Comparison of ENCODE assay signal across 8 cellular contexts in the genomic region with DNA sequence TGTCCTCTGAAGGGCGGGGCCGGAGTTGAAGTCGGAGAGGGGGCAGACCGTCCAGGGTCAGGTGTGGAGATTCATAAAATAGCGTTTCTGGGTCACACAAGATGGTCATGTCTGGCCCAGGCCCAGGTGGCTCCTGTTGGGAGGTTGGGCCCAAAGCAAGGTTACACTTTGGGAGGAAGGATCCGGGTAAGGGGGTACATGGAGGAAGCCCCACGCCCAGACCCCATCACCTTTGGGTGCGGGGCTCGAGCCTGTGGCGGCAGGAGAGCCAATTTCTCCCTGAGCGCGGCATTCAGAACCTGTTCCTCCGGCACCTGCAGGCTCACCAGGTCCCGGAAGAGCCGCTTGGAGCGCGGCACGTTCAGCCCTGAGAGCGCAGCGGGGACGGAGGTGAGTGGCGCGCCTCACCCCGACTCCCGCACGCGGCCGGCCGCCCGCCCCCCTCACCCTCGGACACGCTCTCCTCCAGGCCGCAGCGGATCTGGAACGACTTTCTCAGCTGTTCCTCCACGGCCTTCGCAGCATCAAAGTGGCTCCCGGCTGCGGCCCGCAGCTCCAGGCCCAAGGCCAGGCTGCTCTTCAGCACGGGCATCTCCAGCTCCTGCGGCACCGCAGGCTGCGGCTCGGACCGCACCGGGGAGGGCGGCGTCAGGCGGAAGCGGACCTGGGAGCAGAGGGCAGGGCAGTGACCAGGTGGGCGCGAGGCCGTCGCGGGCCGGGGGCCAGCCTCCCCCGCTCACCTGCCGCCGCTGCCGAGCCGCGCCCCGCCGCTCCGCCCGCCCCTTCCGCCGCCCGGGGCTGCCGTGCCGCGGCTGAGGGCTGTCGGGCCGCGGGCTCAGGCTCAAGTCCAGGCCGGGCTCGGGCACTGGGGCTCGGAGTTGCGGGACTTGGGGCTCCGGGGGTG. TPM values are rescaled to one million over a fixed set of nuclear protein-coding genes. Genes with fewer than 3 reads are reported as not detected.
DNase-seq lines count a peak whose midpoint lies in the region; ATAC-seq and TF ChIP-seq lines count a peak whose summit lies in the region.

No MANE protein-coding gene starts in this region.

- TF ChIP-seq CTCF in AG04450 (IDR thresholded peaks at IDR 0.05; ENCODE audit: low read depth, low read length), result no peak
- no peak for TF ChIP-seq CTCF in RWPE2 (IDR thresholded peaks at IDR 0.05; ENCODE audit: poor library complexity, severe bottlenecking)
- TF ChIP-seq CTCF in adrenal gland (IDR thresholded peaks at IDR 0.05), result no peak
- no peak for TF ChIP-seq CTCF in hepatocyte (IDR thresholded peaks at IDR 0.05; ENCODE audit: poor library complexity)
- TF ChIP-seq CTCF in gastrocnemius medialis (IDR thresholded peaks at IDR 0.05 in 4 of 5, conservative IDR thresholded peaks at IDR 0.05 in 1 of 5), result no peak

- CTCF ChIA-PET in AG04450 (lab: Charles Lee), result interaction anchor here (0.8 kb wide), 1 partner anchor 129 kb away, joined by 3 read pairs; no protein-coding TSS in a partner anchor

- peaks cover 46% of the 10 kb centered on the region for H3K79me2 ChIP-seq in hepatocyte

- peak overlapping the region; percentile 85 for H3K4me3 ChIP-seq in AG04450 (ENCODE audit: low read depth, low read length)
- H3K4me3 ChIP-seq in RWPE2 (ENCODE audit: severe bottlenecking), result peak overlapping the region; percentile 93
- H3K4me3 ChIP-seq in adrenal gland, result peak overlapping the region; percentile 49 to 98 (median 86)
- peak overlapping the region; percentile 42 for H3K4me3 ChIP-seq in hepatocyte
- peak overlapping the region; percentile 78 to 86 (median 81) for H3K4me3 ChIP-seq in gastrocnemius medialis

- no peaks in the 10 kb centered on the region for H3K9me2 ChIP-seq in hepatocyte (replicated peaks; ENCODE audit: insufficient read depth)

- H3K27ac ChIP-seq in AG04450 (ENCODE audit: low read depth, low read length) (peak overlapping the region; percentile 61), RWPE2 (ENCODE audit: poor library complexity, severe bottlenecking) (peak overlapping the region; percentile 87), adrenal gland (peak overlapping the region; percentile 90 to 98 (median 94)), hepatocyte (peak overlapping the region; percentile 96), gastrocnemius medialis (peak overlapping the region; percentile 85 to 92 (median 90))

- H3K4me2 ChIP-seq in hepatocyte, result peak overlapping the region; percentile 97

- H3K27me3 ChIP-seq in AG04450 (ENCODE audit: control insufficient read depth, insufficient read depth, low read length) (no peaks in the 10 kb centered on the region), RWPE2 (ENCODE audit: insufficient read depth, poor library complexity, severe bottlenecking) (no peaks in the 10 kb centered on the region), adrenal gland (no peaks in the 10 kb centered on the region), hepatocyte (no peaks in the 10 kb centered on the region), gastrocnemius medialis (no peaks in the 10 kb centered on the region)

- TF ChIP-seq POLR2A in adrenal gland (IDR thresholded peaks at IDR 0.05), result no peak
- no peak for TF ChIP-seq POLR2A in gastrocnemius medialis (IDR thresholded peaks at IDR 0.05)

- POLR2A ChIA-PET in AG04450 (lab: Yijun Ruan, JAX), result no interaction called here

- H3K4me1 ChIP-seq in RWPE2 (ENCODE audit: insufficient read depth, poor library complexity, severe bottlenecking) (peaks cover 3% of the 10 kb centered on the region), adrenal gland (replicated peaks in 1 of 2) (peaks cover 28 to 67% of the 10 kb centered on the region in 2 donors), hepatocyte (ENCODE audit: insufficient read depth) (peaks cover 32% of the 10 kb centered on the region), gastrocnemius medialis (peaks cover 31% of the 10 kb centered on the region in 2 donors)

- peak; percentile 15 for ATAC-seq in GM18861 (IDR thresholded peaks at IDR 0.05; ENCODE audit: unreplicated experiment)
- peak; percentile 31 for ATAC-seq in HG03064 (IDR thresholded peaks at IDR 0.05; ENCODE audit: low read depth, unreplicated experiment)
- ATAC-seq in RWPE2 (ENCODE audit: low read depth), result peak; percentile 36
- ATAC-seq in gastrocnemius medialis, result peak; percentile 33 to 42

- H4K20me1 ChIP-seq in hepatocyte (ENCODE audit: insufficient read depth, poor library complexity, severe bottlenecking), result peaks cover 3% of the 10 kb centered on the region

- peaks cover 34% of the 10 kb centered on the region for H3K36me3 ChIP-seq in RWPE2 (ENCODE audit: low read depth)
- peaks cover 0 to 29% of the 10 kb centered on the region in 2 donors for H3K36me3 ChIP-seq in adrenal gland (replicated peaks in 1 of 2)
- no peaks in the 10 kb centered on the region for H3K36me3 ChIP-seq in hepatocyte (replicated peaks; ENCODE audit: insufficient read depth, low read depth)
- peaks cover 0 to 22% of the 10 kb centered on the region in 2 donors for H3K36me3 ChIP-seq in gastrocnemius medialis

- intact Hi-C loops in adrenal gland (cut with DNase I) (no loop called here), gastrocnemius medialis (cut with DNase I; ENCODE audit: low total_unique reads) (loop anchor here (1.0 to 2.0 kb wide), 2 partner anchors 15 to 43 kb away; a partner anchor contains a TSS)

- DNase-seq in AG04450 (ENCODE audit: low read depth, low spot score) (no peak), RWPE2 (ENCODE audit: low spot score) (no peak), adrenal gland (peak in 4 of 7 donors; percentile 50 to 68 (median 56)), hepatocyte (ENCODE audit: low spot score) (peak; percentile 68), gastrocnemius medialis (no peak), NCI-H510A (lab: John Stamatoyannopoulos, UW) (no peak)

- no peak overlapping the region for H2AFZ ChIP-seq in hepatocyte

- WGBS in adrenal gland, 4 donors, result 1 to 16% (median 4%) methylated on average over 6 to 81 of the region's 81 CpGs
- 4% methylated on average over 59 of the region's 81 CpGs for WGBS in hepatocyte (ENCODE audit: low lambda C conversion rate, missing lambda C conversion rate)

- in situ Hi-C loops in gastrocnemius medialis (cut with MboI; ENCODE audit: low sequenced_read_pairs in 4 of 4), result loop anchor here in 1 of 4 donors (25.0 kb wide), 1 partner anchor 427 kb away; a partner anchor contains a TSS

- no peaks in the 10 kb centered on the region; the same call in 1 of the 2 replicates for H3K9me3 ChIP-seq in AG04450 (ENCODE audit: control insufficient read depth, insufficient read depth, low read length)
- H3K9me3 ChIP-seq in RWPE2 (ENCODE audit: severe bottlenecking), result no peaks in the 10 kb centered on the region
- H3K9me3 ChIP-seq in adrenal gland (replicated peaks in 1 of 3), result no peaks in the 10 kb centered on the region
- no peaks in the 10 kb centered on the region for H3K9me3 ChIP-seq in hepatocyte (ENCODE audit: low read depth)
- no peaks in the 10 kb centered on the region for H3K9me3 ChIP-seq in gastrocnemius medialis

RNA-seq across cellular contexts. Expression of a gene that starts 0.6 kb away (rescaled TPM):
- polyA plus RNA-seq in AG04450 (2011; rRNA removed) (7.5 and 11.8 TPM in 2 replicates), adrenal gland (100 to 1,000 TPM in 2 of 3 donors, 1 to 10 TPM in 1; 8.5 to 283 (median 231) TPM), hepatocyte (39.6 and 50.3 TPM in 2 replicates)
- polyA minus RNA-seq in AG04450 (2011; rRNA and poly(A)+ RNA removed), result 6.5 and 8.6 TPM in 2 replicates
- total RNA-seq in adrenal gland (10 to 100 TPM; 29.9 to 64.9 (median 49.7) TPM), hepatocyte (10.0 and 12.8 TPM in 2 replicates), gastrocnemius medialis (10 to 100 TPM in 3 of 4 donors, 1 to 10 TPM in 1; 5.1 to 16.0 (median 13.0) TPM)

RNA-seq across cellular contexts. Expression of a gene that starts 6.0 kb away (rescaled TPM):
- polyA plus RNA-seq in AG04450 (2011; rRNA removed) (9.1 and 10.1 TPM in 2 replicates), adrenal gland (10 to 100 TPM; 36.7 to 54.6 (median 47.9) TPM), hepatocyte (15.8 and 17.2 TPM in 2 replicates)
- 15.6 and 19.4 TPM in 2 replicates for polyA minus RNA-seq in AG04450 (2011; rRNA and poly(A)+ RNA removed)
- total RNA-seq in adrenal gland (10 to 100 TPM; 24.8 to 76.8 (median 51.8) TPM), hepatocyte (20.9 and 23.1 TPM in 2 replicates), gastrocnemius medialis (10 to 100 TPM; 23.5 to 39.9 (median 28.6) TPM)

RNA-seq across cellular contexts. Expression of a gene that starts 7.2 kb away (rescaled TPM):
- polyA plus RNA-seq in AG04450 (2011; rRNA removed), result 0.89 and 1.5 TPM in 2 replicates
- 0.83 and 0.97 TPM in 2 replicates for polyA minus RNA-seq in AG04450 (2011; rRNA and poly(A)+ RNA removed)
- 1 to 10 TPM; 1.0 to 5.8 (median 3.8) TPM for total RNA-seq in adrenal gland
- 10 to 100 TPM in 2 of 3 donors, 1 to 10 TPM in 1; 5.0 to 20.2 (median 14.6) TPM for polyA plus RNA-seq in adrenal gland
- 1.8 and 2.2 TPM in 2 replicates for total RNA-seq in hepatocyte
- polyA plus RNA-seq in hepatocyte, result 3.3 and 4.9 TPM in 2 replicates
- 1 to 10 TPM; 1.6 to 8.5 (median 2.7) TPM for total RNA-seq in gastrocnemius medialis

RNA-seq across cellular contexts. Expression of a gene that starts 28.4 kb away (rescaled TPM):
- polyA plus RNA-seq in AG04450 (2011; rRNA removed) (0.76 and 1.3 TPM in 2 replicates), adrenal gland (1 to 10 TPM in 2 of 3 donors, not detected in 1; 1.2 to 2.9 TPM), hepatocyte (0.46 TPM in 1 of 2 replicates, not detected in the other)
- polyA minus RNA-seq in AG04450 (2011; rRNA and poly(A)+ RNA removed), result 0.32 and 0.43 TPM in 2 replicates
- total RNA-seq in adrenal gland (under 1 TPM in 3 of 8 donors, not detected in 5; 0.36 to 0.50 (median 0.48) TPM), hepatocyte (0.13 and 0.72 TPM in 2 replicates), gastrocnemius medialis (under 1 TPM in 1 of 4 donors, not detected in 3; 0.29 TPM)

RNA-seq across cellular contexts. Expression of a gene that starts 43.4 kb away (rescaled TPM):
- 10.2 and 11.3 TPM in 2 replicates for polyA plus RNA-seq in AG04450 (2011; rRNA removed)
- polyA minus RNA-seq in AG04450 (2011; rRNA and poly(A)+ RNA removed), result 9.5 and 10.8 TPM in 2 replicates
- total RNA-seq in adrenal gland, result 10 to 100 TPM; 41.4 to 96.1 (median 60.7) TPM
- polyA plus RNA-seq in adrenal gland, result 10 to 100 TPM; 11.2 to 80.5 (median 73.6) TPM
- 25.4 and 26.2 TPM in 2 replicates for total RNA-seq in hepatocyte
- 89.6 and 90.7 TPM in 2 replicates for polyA plus RNA-seq in hepatocyte
- 10 to 100 TPM; 14.3 to 25.5 (median 21.2) TPM for total RNA-seq in gastrocnemius medialis

Comparison
In these comparisons a context has a peak if more than half of its experiments do, and no peak if none do; other contexts are left out.
1. DNase-seq: peak in adrenal gland (4 of 7) and hepatocyte (single experiment); none in AG04450 (single experiment), RWPE2 (single experiment), gastrocnemius medialis (0 of 2) and NCI-H510A (single experiment).
2. H3K4me3 ChIP-seq: peak in every context shown above with its lines; median percentile 93 in RWPE2; 86 in adrenal gland; 85 in AG04450; 81 in gastrocnemius medialis; 42 in hepatocyte.
3. Peak in every context shown above with its lines, with median percentiles within 50 percentile points of each other: H3K27ac ChIP-seq and ATAC-seq.